Comparison of ENCODE assay signal across 1 cellular context in genomic region chr11:59556115-59556882, GRCh38.
TF ChIP-seq lines count a peak whose summit lies in the region.

No MANE protein-coding gene starts in this region.

TF ChIP-seq in K562, 482 proteins besides CTCF, POLR2A, EP300 and RAD21 (continued from another document and continues in another):
- peak in 2 of 3 experiments; percentile 29 to 36 for TF ChIP-seq YY1 (IDR thresholded peaks at IDR 0.05; ENCODE audit: borderline replicate concordance in 1 of 3, control insufficient read depth in 1 of 3, extremely low read depth in 1 of 3, insufficient read depth in 3 of 3, insufficient read length in 1 of 3, insufficient replicate concordance in 2 of 3, low read depth in 1 of 3, low read length in 2 of 3)
- TF ChIP-seq GTF2E2 (tag; IDR thresholded peaks at IDR 0.05) = peak; percentile 79; the same call in 1 of the 2 replicates
- 0 out of 2 replicates have a peak, but pooled peaks have one; percentile 16 for TF ChIP-seq NR2C1 (IDR thresholded peaks at IDR 0.05)
- peak; percentile 41; the same call in 1 of the 2 replicates for TF ChIP-seq NR2C1 (tag; IDR thresholded peaks at IDR 0.05)
- TF ChIP-seq NCOA2 (IDR thresholded peaks at IDR 0.05; ENCODE audit: partially characterized antibody in 2 of 2) = peak in 1 of 2 experiments; percentile 77
- TF ChIP-seq ZNF592 (IDR thresholded peaks at IDR 0.05) = peak; percentile 90
- peak; percentile 66 for TF ChIP-seq SOX6 (IDR thresholded peaks at IDR 0.05)
- TF ChIP-seq BRD4 (IDR thresholded peaks at IDR 0.05) = peak; percentile 49; the same call in 1 of the 2 replicates
- peak; percentile 91 for TF ChIP-seq TEAD4 (IDR thresholded peaks at IDR 0.05; ENCODE audit: low read length)
- no peak for TF ChIP-seq TEAD4 (CRISPR knock-in tag; IDR thresholded peaks at IDR 0.05; ENCODE audit: borderline replicate concordance)
- TF ChIP-seq GABPA (tag; conservative IDR thresholded peaks at IDR 0.05; ENCODE audit: low read depth) = peak; percentile 61
- peak in 1 of 2 experiments; percentile 79; a peak in 2 of 4 replicates for TF ChIP-seq FOXK2 (conservative IDR thresholded peaks at IDR 0.05 in 1 of 2, IDR thresholded peaks at IDR 0.05 in 1 of 2; ENCODE audit: low read depth in 2 of 2)
- 0 out of 4 replicates have a peak, but pooled peaks of 1 of the 2 experiments have one; percentile 71 for TF ChIP-seq BCLAF1 (IDR thresholded peaks at IDR 0.05; ENCODE audit: borderline replicate concordance in 1 of 2, control insufficient read depth in 1 of 2, low read depth in 2 of 2, low read length in 1 of 2)
- TF ChIP-seq MYC (IDR thresholded peaks at IDR 0.05; ENCODE audit: low read depth, low read length) = peak; percentile 96
- TF ChIP-seq MYC (CRISPR knock-in tag; IDR thresholded peaks at IDR 0.05; ENCODE audit: borderline replicate concordance, low read depth) = no peak
- TF ChIP-seq GTF3C2 (IDR thresholded peaks at IDR 0.05; ENCODE audit: borderline replicate concordance, extremely low read depth, insufficient read length) = peak; percentile 88
- TF ChIP-seq ARNT (IDR thresholded peaks at IDR 0.05) = peak in 1 of 2 experiments; percentile 78; a peak in 3 of 4 replicates
- peak; percentile 54; the same call in 1 of the 2 replicates for TF ChIP-seq HDAC2 (IDR thresholded peaks at IDR 0.05)
- TF ChIP-seq HES1 (IDR thresholded peaks at IDR 0.05; ENCODE audit: low read depth) = peak; percentile 56
- TF ChIP-seq ZC3H8 (IDR thresholded peaks at IDR 0.05) = no peak
- TF ChIP-seq ZBTB5 (IDR thresholded peaks at IDR 0.05) = 0 out of 2 replicates have a peak, but pooled peaks have one; percentile 29
- peak; percentile 48; the same call in 1 of the 2 replicates for TF ChIP-seq NFATC3 (IDR thresholded peaks at IDR 0.05)
- peak; percentile 78 for TF ChIP-seq ZBTB8A (IDR thresholded peaks at IDR 0.05; ENCODE audit: partially characterized antibody)
- TF ChIP-seq CTBP1 (IDR thresholded peaks at IDR 0.05; ENCODE audit: borderline replicate concordance) = no peak
- no peak for TF ChIP-seq ZNF584 (CRISPR knock-in tag; IDR thresholded peaks at IDR 0.05; ENCODE audit: low read depth)
- TF ChIP-seq ZNF354B (CRISPR knock-in tag; IDR thresholded peaks at IDR 0.05) = no peak
- no peak for TF ChIP-seq PHB (CRISPR knock-in tag; IDR thresholded peaks at IDR 0.05)
- peak; percentile 49; the same call in 1 of the 2 replicates for TF ChIP-seq JUND (IDR thresholded peaks at IDR 0.05; ENCODE audit: borderline replicate concordance, low read depth, low read length)
- TF ChIP-seq JUND (tag; IDR thresholded peaks at IDR 0.05; ENCODE audit: borderline replicate concordance, low read depth, low read length) = no peak; the same call in 2 of the 3 replicates
- TF ChIP-seq BRF1 (IDR thresholded peaks at IDR 0.05; ENCODE audit: borderline replicate concordance, extremely low read depth, insufficient read length) = peak; percentile 18
- TF ChIP-seq ARID3A (IDR thresholded peaks at IDR 0.05; ENCODE audit: borderline replicate concordance, low read depth, low read length) = peak; percentile 89; the same call in 1 of the 2 replicates
- no peak for TF ChIP-seq NR3C1 (CRISPR knock-in tag; IDR thresholded peaks at IDR 0.05)
- no peak for TF ChIP-seq NR2F6 (CRISPR knock-in tag; IDR thresholded peaks at IDR 0.05)
- TF ChIP-seq MAFK (IDR thresholded peaks at IDR 0.05; ENCODE audit: low read length) = peak; percentile 12; the same call in 1 of the 2 replicates
- 0 out of 2 replicates have a peak, but pooled peaks have one; percentile 22 for TF ChIP-seq ZNF41 (CRISPR knock-in tag; conservative IDR thresholded peaks at IDR 0.05)
- TF ChIP-seq NFIC (IDR thresholded peaks at IDR 0.05) = peak; percentile 77; the same call in 1 of the 2 replicates
- peak; percentile 66; the same call in 1 of the 2 replicates for TF ChIP-seq RFX5 (IDR thresholded peaks at IDR 0.05; ENCODE audit: low read depth, low read length)
- 0 out of 2 replicates have a peak, but pooled peaks have one; percentile 44 for TF ChIP-seq ZKSCAN1 (IDR thresholded peaks at IDR 0.05; ENCODE audit: low read depth, low read length)
- no peak for TF ChIP-seq ZNF717 (CRISPR knock-in tag; IDR thresholded peaks at IDR 0.05)
- TF ChIP-seq SNIP1 (IDR thresholded peaks at IDR 0.05; ENCODE audit: low read depth) = 0 out of 2 replicates have a peak, but pooled peaks have one; percentile 20
- TF ChIP-seq MAFF (IDR thresholded peaks at IDR 0.05; ENCODE audit: low read length) = 0 out of 2 replicates have a peak, but pooled peaks have one; percentile 1
- no peak for TF ChIP-seq FOXA3 (CRISPR knock-in tag; conservative IDR thresholded peaks at IDR 0.05 in 1 of 2, IDR thresholded peaks at IDR 0.05 in 1 of 2)
- no peak for TF ChIP-seq ZNF3 (CRISPR knock-in tag; IDR thresholded peaks at IDR 0.05)
- TF ChIP-seq TRIM28 (IDR thresholded peaks at IDR 0.05) = no peak
- peak; percentile 50; the same call in 1 of the 2 replicates for TF ChIP-seq ETS1 (conservative IDR thresholded peaks at IDR 0.05; ENCODE audit: control insufficient read depth, low read depth, low read length)
- peak; percentile 86 for TF ChIP-seq NBN (IDR thresholded peaks at IDR 0.05; ENCODE audit: low read depth)
